8 cellular contexts compared by ENCODE assay signal in genomic region chr5:75509956-75510355, GRCh38. TPM values are rescaled to one million over a fixed set of nuclear protein-coding genes. Genes with fewer than 3 reads are reported as not detected.
DNase-seq lines count a peak whose midpoint lies in the region; TF ChIP-seq lines count a peak whose summit lies in the region.

No MANE protein-coding gene starts in this region.

- H3K4me3 ChIP-seq in esophagus muscularis mucosa (peak overlapping the region; percentile 69 to 97 (median 90)), ovary (peak overlapping the region; percentile 62)

- intact Hi-C loops in esophagus muscularis mucosa (cut with DNase I): loop anchor here (2.0 to 5.0 kb wide), 2 partner anchors 57 to 173 kb away; partner anchors contain the start of gene HMGCR
- intact Hi-C loops in ovary (cut with DNase I): loop anchor here in 1 of 4 donors (10.0 kb wide), 1 partner anchor 175 kb away; the partner anchor contains the start of gene HMGCR

- H3K27ac ChIP-seq in esophagus muscularis mucosa (replicated peaks in 1 of 4): peak overlapping the region; percentile 89 to 97 (median 91)
- H3K27ac ChIP-seq in ovary: no peak overlapping the region

- TF ChIP-seq POLR2A in esophagus muscularis mucosa (IDR thresholded peaks at IDR 0.05; ENCODE audit: low read depth) (no peak), ovary (IDR thresholded peaks at IDR 0.05) (no peak)

- TF ChIP-seq EP300 in esophagus muscularis mucosa (IDR thresholded peaks at IDR 0.05): no peak
- no peak for TF ChIP-seq EP300 in ovary (IDR thresholded peaks at IDR 0.05)

- no peak for TF ChIP-seq CTCF in esophagus muscularis mucosa (IDR thresholded peaks at IDR 0.05)
- TF ChIP-seq CTCF in ovary (IDR thresholded peaks at IDR 0.05): no peak

- DNase-seq in NCI-H82 (lab: John Stamatoyannopoulos, UW) (peak; percentile 11), NCI-H82 treated with DMSO at 0.1 percent for 48 hours (lab: John Stamatoyannopoulos, UW; ENCODE audit: unreplicated experiment) (no peak), RPMI7951 (ENCODE audit: low read depth) (peak; percentile 34), esophagus muscularis mucosa (ENCODE audit: extremely low spot score) (no peak), ovary (no peak), NCI-H226 (no peak), OCI-M2 (lab: John Stamatoyannopoulos, UW; ENCODE audit: unreplicated experiment) (no peak)
- no peak for DNase-seq in stimulated activated CD4-positive, alpha-beta T cell treated with anti-CD3 and anti-CD28 coated beads, Interleukin-2, amount 100 ng/mL, for 24 hours

- H3K4me1 ChIP-seq in esophagus muscularis mucosa (peaks cover 24 to 55% (median 43%) of the 10 kb centered on the region in 4 donors), ovary (ENCODE audit: insufficient read depth) (peaks cover 2% of the 10 kb centered on the region)

- H3K9me3 ChIP-seq in esophagus muscularis mucosa (no peaks in the 10 kb centered on the region), ovary (no peaks in the 10 kb centered on the region)

- H3K27me3 ChIP-seq in esophagus muscularis mucosa (no peaks in the 10 kb centered on the region), ovary (no peaks in the 10 kb centered on the region)

- H3K36me3 ChIP-seq in esophagus muscularis mucosa (peaks cover 0 to 3% (median 0%) of the 10 kb centered on the region in 4 donors), ovary (no peaks in the 10 kb centered on the region)

- 0% methylated on average over 1 of the region's 1 CpG for WGBS in esophagus muscularis mucosa
- 0 to 2% (median 0%) methylated on average over 1 of the region's 1 CpG for WGBS in ovary, 3 donors

RNA-seq across cellular contexts. Expression of gene CERT1, which starts 1.5 kb away (rescaled TPM):
- 14.1 and 19.9 TPM in 2 replicates for total RNA-seq in RPMI7951 (2014; rRNA removed; shearing (Covaris generic))
- total RNA-seq in esophagus muscularis mucosa: 10 to 100 TPM; 28.5 to 45.3 (median 35.8) TPM
- 10 to 100 TPM; 34.5 to 41.8 (median 36.0) TPM for total RNA-seq in ovary
- 10 to 100 TPM; 19.1 to 31.0 TPM for polyA plus RNA-seq in ovary

RNA-seq across cellular contexts. Expression of gene POLK, which starts 1.7 kb away (rescaled TPM):
- 24.2 and 36.5 TPM in 2 replicates for total RNA-seq in RPMI7951 (2014; rRNA removed; shearing (Covaris generic))
- total RNA-seq in esophagus muscularis mucosa: 10 to 100 TPM; 22.6 to 37.0 (median 32.3) TPM
- 10 to 100 TPM; 26.5 to 41.0 (median 33.2) TPM for total RNA-seq in ovary
- 10 to 100 TPM in 1 of 2 donors, 1 to 10 TPM in 1; 9.3 to 17.1 TPM for polyA plus RNA-seq in ovary

Comparison
In these comparisons a context has a peak if more than half of its experiments do, and no peak if none do; other contexts are left out.
1. DNase-seq: peak in NCI-H82 (single experiment) and RPMI7951 (single experiment); none in NCI-H82 treated with DMSO at 0.1 percent for 48 hours (single experiment), esophagus muscularis mucosa (single experiment), ovary (0 of 5), stimulated activated CD4-positive, alpha-beta T cell treated with anti-CD3 and anti-CD28 coated beads, Interleukin-2, amount 100 ng/mL, for 24 hours (0 of 2), NCI-H226 (single experiment) and OCI-M2 (single experiment).
2. H3K27ac ChIP-seq: peak in esophagus muscularis mucosa (4 of 4); none in ovary (0 of 2).